ENCODE assay signal across 1 cellular context in the genomic region with DNA sequence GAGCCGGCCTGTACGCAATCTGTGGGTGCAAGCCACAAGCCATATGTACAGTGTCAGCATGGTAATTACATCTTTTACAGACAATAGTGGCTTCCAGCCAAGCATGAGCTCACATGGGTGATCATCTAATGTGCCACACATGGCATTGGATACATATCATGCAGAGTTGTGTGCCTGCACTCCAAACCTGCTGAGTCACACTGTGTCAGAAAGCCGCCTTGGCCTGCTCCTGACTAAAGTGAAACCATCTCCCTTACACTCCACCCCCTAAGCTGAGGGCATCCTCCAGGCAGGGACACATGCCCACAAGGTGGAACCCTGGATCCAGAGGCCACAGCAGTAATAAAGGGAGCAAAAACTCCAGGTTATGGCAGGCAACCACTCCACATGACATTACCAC.
TF ChIP-seq lines count a peak whose summit lies in the region.

No MANE protein-coding gene starts in this region.

TF ChIP-seq in HEK293, 187 proteins besides CTCF, POLR2A, EP300 and RAD21 (continued from another document):
- TF ChIP-seq, protein P1, sequence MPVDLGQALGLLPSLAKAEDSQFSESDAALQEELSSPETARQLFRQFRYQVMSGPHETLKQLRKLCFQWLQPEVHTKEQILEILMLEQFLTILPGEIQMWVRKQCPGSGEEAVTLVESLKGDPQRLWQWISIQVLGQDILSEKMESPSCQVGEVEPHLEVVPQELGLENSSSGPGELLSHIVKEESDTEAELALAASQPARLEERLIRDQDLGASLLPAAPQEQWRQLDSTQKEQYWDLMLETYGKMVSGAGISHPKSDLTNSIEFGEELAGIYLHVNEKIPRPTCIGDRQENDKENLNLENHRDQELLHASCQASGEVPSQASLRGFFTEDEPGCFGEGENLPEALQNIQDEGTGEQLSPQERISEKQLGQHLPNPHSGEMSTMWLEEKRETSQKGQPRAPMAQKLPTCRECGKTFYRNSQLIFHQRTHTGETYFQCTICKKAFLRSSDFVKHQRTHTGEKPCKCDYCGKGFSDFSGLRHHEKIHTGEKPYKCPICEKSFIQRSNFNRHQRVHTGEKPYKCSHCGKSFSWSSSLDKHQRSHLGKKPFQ (tag by site-specific recombination; IDR thresholded peaks at IDR 0.05), result no peak
- no peak for TF ChIP-seq ZNF473 (tag by site-specific recombination; IDR thresholded peaks at IDR 0.05)
- TF ChIP-seq ZNF549 (tag by site-specific recombination; IDR thresholded peaks at IDR 0.05), result no peak
- TF ChIP-seq SETDB1 (IDR thresholded peaks at IDR 0.05; ENCODE audit: insufficient read length, low read length), result peak; percentile 93
